ENCODE assay signal across 1 cellular context in genomic region chr3:192858849-192859585, GRCh38.
TF ChIP-seq lines count a peak whose summit lies in the region.

No MANE protein-coding gene starts in this region.

TF ChIP-seq in H1, 55 proteins besides CTCF, POLR2A, EP300 and RAD21:
- no peak for TF ChIP-seq CREB1 (IDR thresholded peaks at IDR 0.05)
- no peak for TF ChIP-seq NANOG (IDR thresholded peaks at IDR 0.05; ENCODE audit: insufficient read depth, low read depth, low read length, poor library complexity, severe bottlenecking)
- TF ChIP-seq POU5F1 (IDR thresholded peaks at IDR 0.05; ENCODE audit: low read depth, low read length) = no peak
- TF ChIP-seq ASH2L (IDR thresholded peaks at IDR 0.05; ENCODE audit: low read length) = no peak
- no peak for TF ChIP-seq GTF2F1 (IDR thresholded peaks at IDR 0.05; ENCODE audit: borderline replicate concordance, low read depth, low read length)
- TF ChIP-seq BACH1 (IDR thresholded peaks at IDR 0.05; ENCODE audit: low read length) = no peak
- no peak for TF ChIP-seq ZNF274 (IDR thresholded peaks at IDR 0.05; ENCODE audit: borderline replicate concordance, extremely low read depth, low read length)
- no peak for TF ChIP-seq SUZ12 (IDR thresholded peaks at IDR 0.05; ENCODE audit: low read length)
- TF ChIP-seq MAX (IDR thresholded peaks at IDR 0.05) = no peak
- no peak for TF ChIP-seq BCL11A (IDR thresholded peaks at IDR 0.05; ENCODE audit: low read depth in 2 of 2, low read length in 2 of 2)
- TF ChIP-seq SP2 (IDR thresholded peaks at IDR 0.05; ENCODE audit: low read length) = no peak
- no peak for TF ChIP-seq EZH2 (IDR thresholded peaks at IDR 0.05; ENCODE audit: low read depth, low read length, severe bottlenecking)
- TF ChIP-seq JUND (IDR thresholded peaks at IDR 0.05; ENCODE audit: low read length) = no peak
